18 cellular contexts compared by ENCODE assay signal in the genomic region with DNA sequence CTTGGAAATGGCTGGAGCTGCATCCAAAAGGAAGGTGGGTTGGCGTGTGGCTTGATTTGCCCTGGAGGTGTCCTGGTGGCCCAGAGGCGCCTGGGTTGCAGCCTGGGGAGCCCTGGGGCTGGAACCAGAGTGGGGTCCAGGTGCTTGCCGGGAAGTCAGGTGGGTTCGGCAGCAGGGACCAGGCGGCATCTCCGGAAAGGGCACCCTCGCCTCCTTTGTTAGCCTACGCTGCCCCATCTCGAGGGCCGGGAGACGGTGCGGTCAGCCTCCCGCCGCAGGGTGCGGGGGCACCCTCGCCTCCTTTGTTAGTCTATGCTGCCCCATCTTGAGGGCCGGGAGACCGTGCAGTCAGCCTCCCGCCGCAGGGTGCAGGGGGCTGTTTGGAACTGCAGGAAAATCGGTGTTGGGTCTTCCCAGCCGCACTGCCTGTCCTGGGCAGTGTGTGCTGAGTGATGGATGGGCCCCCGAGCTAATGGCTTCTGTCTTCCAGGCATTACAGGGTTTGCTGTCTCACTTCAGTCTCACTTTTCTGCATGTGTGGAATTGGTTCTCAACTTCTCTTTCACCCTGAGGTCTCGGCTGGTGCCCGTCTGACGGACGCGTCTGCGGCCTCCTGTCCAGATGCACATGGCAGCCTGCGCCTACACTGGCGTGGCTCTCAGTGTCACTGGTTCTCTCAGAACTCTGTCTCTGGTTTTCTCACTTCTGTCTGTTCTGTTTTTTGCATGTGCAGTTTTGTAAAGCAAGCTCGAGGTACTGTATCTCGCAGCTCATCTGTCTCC.
DNase-seq lines count a peak whose midpoint lies in the region; ATAC-seq lines count a peak whose summit lies in the region.
"Had no signal": no experiment of that assay in that cellular context is flagged by ENCODE, and none has a peak within 500 bp of the region (broad histone marks: within the 10 kb centered on the region; RNA-seq: fewer than 3 reads in every experiment).

No MANE protein-coding gene starts in this region.

- H2AK5ac ChIP-seq in neuronal stem cell (ENCODE audit: low read depth, low read length) = no peak overlapping the region

- H3K27me3 Mint-ChIP-seq in T-helper 17 cell = peaks cover 11% of the 10 kb centered on the region
- peaks cover 2% of the 10 kb centered on the region for H3K27me3 Mint-ChIP-seq in activated CD4-positive, alpha-beta memory T cell treated with anti-CD3 and anti-CD28 coated beads for 36 hours

- intact Hi-C loops in activated CD4-positive, alpha-beta memory T cell treated with anti-CD3 and anti-CD28 coated beads for 36 hours (cut with micrococcal nuclease) = no loop called here

- no peaks in the 10 kb centered on the region for H3K36me3 ChIP-seq in neuronal stem cell (replicated peaks in 1 of 2; ENCODE audit: control insufficient read depth in 2 of 2, insufficient read depth in 2 of 2, low read length in 2 of 2)

- ATAC-seq in T-helper 17 cell (no peak), GM21529 (IDR thresholded peaks at IDR 0.05; ENCODE audit: unreplicated experiment) (no peak)
- ATAC-seq: K562 had no signal

- no peaks in the 10 kb centered on the region for H3K79me1 ChIP-seq in neuronal stem cell (ENCODE audit: low read depth, low read length)

- WGBS in neuronal stem cell (ENCODE audit: extremely low coverage in 2 of 2, insufficient read length in 2 of 2, insufficient replicate concordance in 1 of 2), 2 donors = no CpG with 5 or more reads among the region's 33 CpGs

- H4K8ac ChIP-seq in neuronal stem cell (ENCODE audit: low read depth, low read length) = no peak overlapping the region

- no peak overlapping the region for H3K4ac ChIP-seq in neuronal stem cell (ENCODE audit: low read length)

- H2AFZ ChIP-seq in neuronal stem cell (ENCODE audit: low read length) = no peak overlapping the region
- H2AFZ ChIP-seq: GM23248 had no signal

- no peak overlapping the region for H3K4me2 ChIP-seq in neuronal stem cell (ENCODE audit: insufficient read depth, low read length, poor library complexity, severe bottlenecking)

- H2BK12ac ChIP-seq in neuronal stem cell (ENCODE audit: low read length) = no peak overlapping the region

- H3K9ac ChIP-seq in neuronal stem cell (ENCODE audit: low read depth, low read length, poor library complexity) = no peak overlapping the region
- H3K9ac ChIP-seq: GM23248 had no signal

- no peaks in the 10 kb centered on the region for H3K9me3 ChIP-seq in T-helper 17 cell (ENCODE audit: control insufficient read depth, low read length, poor library complexity, severe bottlenecking)
- H3K9me3 ChIP-seq in neuronal stem cell (replicated peaks in 1 of 2; ENCODE audit: control insufficient read depth in 2 of 2, insufficient read depth in 1 of 2, low read depth in 1 of 2, low read length in 2 of 2) = peaks cover 0 to 11% of the 10 kb centered on the region in 2 donors
- H3K9me3 ChIP-seq: Caco-2 had no signal

- no peak overlapping the region for H2BK15ac ChIP-seq in neuronal stem cell (ENCODE audit: low read length)

- H3K27me3 ChIP-seq in neuronal stem cell (ENCODE audit: control insufficient read depth in 3 of 3, insufficient read depth in 3 of 3, low read depth in 1 of 3, low read length in 3 of 3) = peaks cover 0 to 16% (median 0%) of the 10 kb centered on the region in 3 experiments

- H3K4me1 ChIP-seq in neuronal stem cell (ENCODE audit: control insufficient read depth in 2 of 2, insufficient read depth in 1 of 2, low read depth in 1 of 2, low read length in 2 of 2) = no peaks in the 10 kb centered on the region
- H3K4me1 ChIP-seq: Caco-2 had no signal

- no peak overlapping the region for H3K4me3 Mint-ChIP-seq in T-helper 17 cell
- H3K4me3 Mint-ChIP-seq in activated CD4-positive, alpha-beta memory T cell treated with anti-CD3 and anti-CD28 coated beads for 36 hours = no peak overlapping the region
- H3K4me3 Mint-ChIP-seq: CD4-positive, alpha-beta T cell had no signal

- no peaks in the 10 kb centered on the region for H3K9me3 Mint-ChIP-seq in activated CD4-positive, alpha-beta memory T cell treated with anti-CD3 and anti-CD28 coated beads for 36 hours
- H3K9me3 Mint-ChIP-seq: CD4-positive, alpha-beta T cell had no signal

- H2BK120ac ChIP-seq in neuronal stem cell (ENCODE audit: low read depth, low read length) = no peak overlapping the region

- peak overlapping the region; percentile 85 for H3K27ac Mint-ChIP-seq in T-helper 17 cell
- H3K27ac Mint-ChIP-seq in activated CD4-positive, alpha-beta memory T cell treated with anti-CD3 and anti-CD28 coated beads for 36 hours = no peak overlapping the region
- H3K27ac Mint-ChIP-seq: CD4-positive, alpha-beta T cell had no signal

- no peak overlapping the region for H3K4me3 ChIP-seq in neuronal stem cell (ENCODE audit: low read length in 2 of 2)
- H3K4me3 ChIP-seq: GM23248, K562 had no signal

- H3K23ac ChIP-seq in neuronal stem cell (ENCODE audit: low read depth, low read length, poor library complexity) = peak overlapping the region; percentile 81

- peak overlapping the region; percentile 76 for H3K18ac ChIP-seq in neuronal stem cell (ENCODE audit: low read length)

- H4K91ac ChIP-seq in neuronal stem cell (ENCODE audit: low read depth, low read length, poor library complexity) = no peak overlapping the region

- H3K36me3 Mint-ChIP-seq in T-helper 17 cell (ENCODE audit: low read depth) = no peaks in the 10 kb centered on the region
- no peaks in the 10 kb centered on the region for H3K36me3 Mint-ChIP-seq in activated CD4-positive, alpha-beta memory T cell treated with anti-CD3 and anti-CD28 coated beads for 36 hours

- POLR2A ChIA-PET in activated CD4-positive, alpha-beta memory T cell treated with anti-CD3 and anti-CD28 coated beads for 36 hours (lab: Charles Lee) = no interaction called here

- H2BK5ac ChIP-seq in neuronal stem cell (ENCODE audit: low read length) = no peak overlapping the region

- peaks cover 2% of the 10 kb centered on the region for H3K4me1 Mint-ChIP-seq in T-helper 17 cell
- H3K4me1 Mint-ChIP-seq in activated CD4-positive, alpha-beta memory T cell treated with anti-CD3 and anti-CD28 coated beads for 36 hours (ENCODE audit: low read depth) = no peaks in the 10 kb centered on the region

- DNase-seq in activated CD8-positive, alpha-beta memory T cell treated with anti-CD3 and anti-CD28 coated beads, Interleukin-2, amount 50 U/mL, for 4 hours = peak; percentile 9
- DNase-seq in activated CD8-positive, alpha-beta memory T cell treated with anti-CD3 and anti-CD28 coated beads for 24 hours = no peak
- DNase-seq in T-helper 17 cell (no peak), neuronal stem cell (ENCODE audit: low spot score) (no peak), GM19240 (ENCODE audit: insufficient read length, low spot score) (no peak), NCI-H128 (lab: John Stamatoyannopoulos, UW; ENCODE audit: unreplicated experiment) (no peak)
- no peak for DNase-seq in activated CD4-positive, alpha-beta memory T cell treated with anti-CD3 and anti-CD28 coated beads for 36 hours
- DNase-seq: 8988T; C1 segment of cervical spinal cord; Caco-2; CD4-positive, alpha-beta T cell; DMS153; GF-D8; GM23248; HCEC 1CT; IMR-90 had no signal

- no peak overlapping the region for H3K14ac ChIP-seq in neuronal stem cell (ENCODE audit: low read length)

- no peak overlapping the region for H3K27ac ChIP-seq in neuronal stem cell (replicated peaks; ENCODE audit: low read length)
- H3K27ac ChIP-seq: GM23248 had no signal

- CTCF ChIA-PET in activated CD4-positive, alpha-beta memory T cell treated with anti-CD3 and anti-CD28 coated beads for 36 hours (lab: Charles Lee) = no interaction called here
